In the genomic region with DNA sequence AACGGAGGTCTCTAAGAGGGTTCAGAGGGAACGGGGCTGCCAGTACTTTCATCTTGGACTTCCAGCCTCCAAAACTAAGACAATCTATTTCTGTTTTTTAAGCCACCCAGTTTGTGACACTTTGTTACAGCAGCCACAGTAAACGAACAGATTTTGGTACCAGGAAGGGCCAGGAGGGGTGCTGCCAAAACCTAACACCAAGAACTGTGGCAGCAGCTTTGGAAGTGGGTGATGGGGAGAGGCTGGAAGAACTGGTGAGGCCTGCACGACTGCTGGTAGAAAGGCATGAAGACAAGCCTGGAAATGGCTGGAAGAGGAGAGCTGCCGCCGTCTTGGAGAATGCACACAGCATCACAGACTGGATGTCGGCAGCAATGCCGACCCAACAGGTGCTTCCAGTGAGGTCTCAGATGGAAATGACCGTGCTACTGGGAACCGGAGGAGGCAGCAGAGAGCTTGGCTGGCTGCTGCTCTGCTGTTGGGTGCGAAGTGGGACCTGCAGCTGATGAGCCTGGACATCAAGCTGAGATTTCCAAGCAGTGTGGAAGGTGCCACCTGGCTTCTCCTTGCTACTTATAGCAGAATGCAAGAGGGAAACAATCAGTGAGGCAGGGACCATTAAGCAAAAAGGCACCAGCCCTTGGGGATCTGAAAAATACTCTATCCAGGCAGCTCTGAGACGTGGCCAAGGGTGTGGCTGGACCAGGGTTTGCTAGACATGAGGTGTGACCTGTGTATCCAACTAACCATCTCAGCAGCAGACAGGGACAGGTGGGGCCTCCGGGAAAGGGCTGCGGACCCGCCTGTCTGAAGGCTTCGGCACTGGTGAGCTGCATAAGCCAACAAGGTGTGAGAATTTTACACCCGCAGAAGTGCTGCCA, we compare ENCODE assay signal across 8 cellular contexts. TPM values are rescaled to one million over a fixed set of nuclear protein-coding genes. Genes with fewer than 3 reads are reported as not detected.
DNase-seq lines count a peak whose midpoint lies in the region; ATAC-seq and TF ChIP-seq lines count a peak whose summit lies in the region.

No MANE protein-coding gene starts in this region.

- ATAC-seq in omental fat pad (ENCODE audit: low FRiP score) (no peak), HG03139 (IDR thresholded peaks at IDR 0.05; ENCODE audit: unreplicated experiment) (no peak)

- TF ChIP-seq CTCF in omental fat pad (IDR thresholded peaks at IDR 0.05): no peak

- no peak overlapping the region for H3K4me3 Mint-ChIP-seq in activated T-cell treated with anti-CD3 and anti-CD28 coated beads, Interleukin-2, amount 50 U/mL, for 24 hours

- no peak overlapping the region for H3K27ac Mint-ChIP-seq in activated T-cell treated with anti-CD3 and anti-CD28 coated beads, Interleukin-2, amount 50 U/mL, for 24 hours

- peaks cover 7% of the 10 kb centered on the region for H3K4me1 Mint-ChIP-seq in activated T-cell treated with anti-CD3 and anti-CD28 coated beads, Interleukin-2, amount 50 U/mL, for 24 hours (ENCODE audit: low read depth)

- H3K36me3 Mint-ChIP-seq in activated T-cell treated with anti-CD3 and anti-CD28 coated beads, Interleukin-2, amount 50 U/mL, for 24 hours (ENCODE audit: low read depth): peaks cover 34% of the 10 kb centered on the region

- peaks cover 23% of the 10 kb centered on the region for H3K27me3 Mint-ChIP-seq in activated T-cell treated with anti-CD3 and anti-CD28 coated beads, Interleukin-2, amount 50 U/mL, for 24 hours

- no peaks in the 10 kb centered on the region for H3K9me3 Mint-ChIP-seq in activated T-cell treated with anti-CD3 and anti-CD28 coated beads, Interleukin-2, amount 50 U/mL, for 24 hours

- DNase-seq in activated T-cell treated with anti-CD3 and anti-CD28 coated beads, Interleukin-2, amount 50 U/mL, for 1 hour: peak; percentile 33
- DNase-seq in activated T-cell treated with anti-CD3 and anti-CD28 coated beads for 4 hours: no peak
- peak; percentile 22 to 33 for DNase-seq in Kasumi-1 (lab: John Stamatoyannopoulos, UW)
- DNase-seq in activated T-cell treated with anti-CD3 and anti-CD28 coated beads, Interleukin-2, amount 50 U/mL, for 24 hours: peak; percentile 46
- peak; percentile 80 for DNase-seq in islet precursor cell
- DNase-seq in activated CD8-positive, alpha-beta memory T cell treated with anti-CD3 and anti-CD28 coated beads, Interleukin-2, amount 50 U/mL, for 48 hours: no peak
- no peak for DNase-seq in omental fat pad (ENCODE audit: low spot score)

RNA-seq across cellular contexts. Expression of gene TMEM210, which starts 4.7 kb away (rescaled TPM):
- not detected for total RNA-seq in omental fat pad

RNA-seq across cellular contexts. Expression of gene LRRC26, which starts 6.7 kb away (rescaled TPM):
- total RNA-seq in omental fat pad: not detected

RNA-seq across cellular contexts. Expression of gene ANAPC2, which starts 11.8 kb away (rescaled TPM):
- total RNA-seq in omental fat pad: 10 to 100 TPM; 17.4 to 38.8 (median 22.8) TPM

RNA-seq across cellular contexts. Expression of gene SSNA1, which starts 11.9 kb away (rescaled TPM):
- total RNA-seq in omental fat pad: 10 to 100 TPM; 51.2 to 78.2 (median 67.1) TPM

RNA-seq across cellular contexts. Expression of gene TPRN, which starts 24.0 kb away (rescaled TPM):
- total RNA-seq in omental fat pad: 1 to 10 TPM; 3.6 to 6.5 (median 4.9) TPM

Comparison
In these comparisons a context has a peak if more than half of its experiments do, and no peak if none do; other contexts are left out.
1. DNase-seq: peak in activated T-cell treated with anti-CD3 and anti-CD28 coated beads, Interleukin-2, amount 50 U/mL, for 1 hour (single experiment), Kasumi-1 (2 of 2), activated T-cell treated with anti-CD3 and anti-CD28 coated beads, Interleukin-2, amount 50 U/mL, for 24 hours (single experiment) and islet precursor cell (single experiment); none in activated T-cell treated with anti-CD3 and anti-CD28 coated beads for 4 hours (single experiment), activated CD8-positive, alpha-beta memory T cell treated with anti-CD3 and anti-CD28 coated beads, Interleukin-2, amount 50 U/mL, for 48 hours (single experiment) and omental fat pad (single experiment).